12 cellular contexts compared by ENCODE assay signal in the genomic region with DNA sequence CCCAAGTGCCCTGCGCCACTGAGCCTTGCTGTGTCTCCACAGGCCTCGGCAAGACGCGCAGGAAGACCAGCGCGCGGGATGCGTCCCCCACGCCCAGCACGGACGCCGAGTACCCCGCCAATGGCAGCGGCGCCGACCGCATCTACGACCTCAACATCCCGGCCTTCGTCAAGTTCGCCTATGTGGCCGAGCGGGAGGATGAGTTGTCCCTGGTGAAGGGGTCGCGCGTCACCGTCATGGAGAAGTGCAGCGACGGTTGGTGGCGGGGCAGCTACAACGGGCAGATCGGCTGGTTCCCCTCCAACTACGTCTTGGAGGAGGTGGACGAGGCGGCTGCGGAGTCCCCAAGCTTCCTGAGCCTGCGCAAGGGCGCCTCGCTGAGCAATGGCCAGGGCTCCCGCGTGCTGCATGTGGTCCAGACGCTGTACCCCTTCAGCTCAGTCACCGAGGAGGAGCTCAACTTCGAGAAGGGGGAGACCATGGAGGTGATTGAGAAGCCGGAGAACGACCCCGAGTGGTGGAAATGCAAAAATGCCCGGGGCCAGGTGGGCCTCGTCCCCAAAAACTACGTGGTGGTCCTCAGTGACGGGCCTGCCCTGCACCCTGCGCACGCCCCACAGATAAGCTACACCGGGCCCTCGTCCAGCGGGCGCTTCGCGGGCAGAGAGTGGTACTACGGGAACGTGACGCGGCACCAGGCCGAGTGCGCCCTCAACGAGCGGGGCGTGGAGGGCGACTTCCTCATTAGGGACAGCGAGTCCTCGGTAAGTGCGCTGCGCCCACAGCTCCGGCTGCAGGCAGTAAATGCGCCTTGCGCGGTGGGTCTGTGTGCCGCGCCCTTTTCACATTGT.
"Had no signal": no experiment of that assay in that cellular context is flagged by ENCODE, and none has a peak within 500 bp of the region (broad histone marks: within the 10 kb centered on the region; RNA-seq: fewer than 3 reads in every experiment).

No MANE protein-coding gene starts in this region.

- DNase-seq: activated CD4-positive, alpha-beta memory T cell treated with anti-CD3 and anti-CD28 coated beads for 36 hours; activated naive CD4-positive, alpha-beta T cell treated with anti-CD3 and anti-CD28 coated beads, Interleukin-2, amount 10 ng/mL, durations not matched to agents 7 days and 5 days; activated T-cell treated with anti-CD3 and anti-CD28 coated beads, Interleukin-2, amount 50 U/mL, for 48 hours; brain microvascular endothelial cell; dermis blood vessel endothelial cell; foreskin fibroblast; glutamatergic neuron; stimulated activated CD4-positive, alpha-beta T cell treated with anti-CD3 and anti-CD28 coated beads, Interleukin-4, amount 100 ng/mL, for 1 hour; transverse colon had no signal

- H3K4me3 Mint-ChIP-seq: activated CD4-positive, alpha-beta memory T cell treated with anti-CD3 and anti-CD28 coated beads for 36 hours; activated naive CD4-positive, alpha-beta T cell treated with anti-CD3 and anti-CD28 coated beads, Interleukin-2, amount 10 ng/mL, durations not matched to agents 7 days and 5 days; mesothelial cell of epicardium had no signal

- H3K27ac Mint-ChIP-seq: activated naive CD4-positive, alpha-beta T cell treated with anti-CD3 and anti-CD28 coated beads, Interleukin-2, amount 10 ng/mL, durations not matched to agents 7 days and 5 days had no signal

- H3K27me3 ChIP-seq: brain microvascular endothelial cell, esophagus muscularis mucosa, transverse colon had no signal

- H3K9me3 ChIP-seq: esophagus muscularis mucosa, transverse colon had no signal

- H3K4me3 ChIP-seq: esophagus muscularis mucosa, transverse colon had no signal

- H3K9me3 Mint-ChIP-seq: activated CD4-positive, alpha-beta memory T cell treated with anti-CD3 and anti-CD28 coated beads for 36 hours; activated naive CD4-positive, alpha-beta T cell treated with anti-CD3 and anti-CD28 coated beads, Interleukin-2, amount 10 ng/mL, durations not matched to agents 7 days and 5 days; mesothelial cell of epicardium had no signal

- H3K4me1 ChIP-seq: parathyroid adenoma had no signal

- H3K27ac ChIP-seq: brain microvascular endothelial cell, esophagus muscularis mucosa, parathyroid adenoma, transverse colon had no signal

- H3K27me3 Mint-ChIP-seq: activated CD4-positive, alpha-beta memory T cell treated with anti-CD3 and anti-CD28 coated beads for 36 hours; activated naive CD4-positive, alpha-beta T cell treated with anti-CD3 and anti-CD28 coated beads, Interleukin-2, amount 10 ng/mL, durations not matched to agents 7 days and 5 days had no signal
